ENCODE assay signal across 8 cellular contexts in the genomic region with DNA sequence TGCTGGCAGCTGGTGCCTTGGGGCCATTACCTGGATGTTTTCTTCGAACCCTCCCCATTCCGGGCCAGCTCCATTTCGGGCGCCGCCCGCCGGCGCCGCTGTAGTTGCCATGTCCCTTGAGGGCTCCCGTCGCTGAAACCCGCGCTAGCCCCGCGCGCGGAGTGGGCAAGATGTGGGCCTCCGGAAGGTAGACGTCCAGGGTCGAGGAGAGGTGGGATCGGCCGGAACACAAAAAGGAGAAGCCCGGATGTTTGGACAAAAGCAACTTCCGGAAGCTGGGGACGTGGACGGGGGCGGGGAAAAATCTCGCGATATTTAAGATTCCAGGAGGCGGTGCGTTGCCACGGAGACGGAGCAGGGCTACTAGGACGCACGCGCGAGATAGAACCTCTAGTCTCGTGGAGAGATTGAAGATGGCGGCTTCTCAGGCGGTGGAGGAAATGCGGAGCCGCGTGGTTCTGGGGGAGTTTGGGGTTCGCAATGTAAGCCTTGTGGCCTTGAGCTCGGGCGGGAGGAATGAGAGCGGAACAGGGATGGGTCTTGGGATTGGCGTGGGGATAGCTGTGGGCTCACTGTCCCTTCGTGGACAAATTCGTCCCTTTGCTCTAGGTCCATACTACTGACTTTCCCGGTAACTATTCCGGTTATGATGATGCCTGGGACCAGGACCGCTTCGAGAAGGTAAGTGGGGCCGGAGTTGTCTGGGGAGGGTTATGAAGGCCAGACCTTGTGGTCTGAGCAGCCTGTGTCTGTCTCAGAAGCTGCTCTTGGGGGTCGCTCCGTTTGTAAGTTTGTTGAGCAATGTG. TPM values are rescaled to one million over a fixed set of nuclear protein-coding genes. Genes with fewer than 3 reads are reported as not detected.
A peak's percentile ranks its signal among the peaks of the same experiment; 100 is the strongest.
DNase-seq lines count a peak whose midpoint lies in the region; ATAC-seq and TF ChIP-seq lines count a peak whose summit lies in the region.

A gene with protein sequence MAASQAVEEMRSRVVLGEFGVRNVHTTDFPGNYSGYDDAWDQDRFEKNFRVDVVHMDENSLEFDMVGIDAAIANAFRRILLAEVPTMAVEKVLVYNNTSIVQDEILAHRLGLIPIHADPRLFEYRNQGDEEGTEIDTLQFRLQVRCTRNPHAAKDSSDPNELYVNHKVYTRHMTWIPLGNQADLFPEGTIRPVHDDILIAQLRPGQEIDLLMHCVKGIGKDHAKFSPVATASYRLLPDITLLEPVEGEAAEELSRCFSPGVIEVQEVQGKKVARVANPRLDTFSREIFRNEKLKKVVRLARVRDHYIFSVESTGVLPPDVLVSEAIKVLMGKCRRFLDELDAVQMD (plus strand): TSS at position 393 of the 806 bp plus-strand sequence. CDS start 21 bp downstream, at position 414.
A gene (minus strand): TSS at position 230 of the 806 bp plus-strand sequence. CDS start 119 bp downstream, at position 111.

- H4K20me1 ChIP-seq in IMR-90 (ENCODE audit: insufficient read depth, low read length): no peaks in the 10 kb centered on the region; the same call in 1 of the 2 replicates
- H4K20me1 ChIP-seq in OCI-LY7 (ENCODE audit: insufficient read depth, low read length): peaks cover 9% of the 10 kb centered on the region; the same call in 1 of the 2 replicates

- intact Hi-C loops in IMR-90 (cut with micrococcal nuclease) (no loop called here), OCI-LY7 (cut with micrococcal nuclease; ENCODE audit: unreplicated experiment) (loop anchor here (10.0 kb wide), 1 partner anchor 558 kb away; no protein-coding TSS in a partner anchor), mucosa of descending colon (cut with DNase I, micrococcal nuclease) (no loop called here)

- peak; percentile 96 for DNase-seq in DMS 273 treated with DMSO at 0.1 percent for 48 hours (lab: John Stamatoyannopoulos, UW)
- peak; percentile 97 for DNase-seq in IMR-90
- DNase-seq in OCI-LY7 (ENCODE audit: low spot score): peak; percentile 99
- DNase-seq in activated T-cell treated with anti-CD3 and anti-CD28 coated beads for 1 hour (ENCODE audit: low read depth): peak; percentile 94
- DNase-seq in epithelial cell of prostate (ENCODE audit: low read depth, low spot score): peak; percentile 84
- DNase-seq in mucosa of descending colon: peak; percentile 97 to 99 (median 97)
- DNase-seq in stimulated activated CD8-positive, alpha-beta memory T cell treated with anti-CD3 and anti-CD28 coated beads, Interleukin-4, amount 100 ng/mL, for 24 hours (ENCODE audit: low read depth): peak; percentile 92

- peaks cover 53% of the 10 kb centered on the region for H3K36me3 ChIP-seq in IMR-90 (ENCODE audit: control insufficient read depth, insufficient read depth, low read length)
- H3K36me3 ChIP-seq in OCI-LY7 (ENCODE audit: insufficient read depth, low read length): peaks cover 66% of the 10 kb centered on the region
- no peaks in the 10 kb centered on the region for H3K36me3 ChIP-seq in mucosa of descending colon (ENCODE audit: low read depth)

- H2AFZ ChIP-seq in IMR-90 (replicated peaks; ENCODE audit: low read length, poor library complexity) (peak within 1 kb of the TSS; percentile 98), OCI-LY7 (ENCODE audit: low read length) (peak within 1 kb of the TSS; percentile 78; the same call in 1 of the 2 replicates)

- BruUV-seq in IMR-90 (replicated peaks; lab: Mats Ljungman, UMichigan) (no TSS peak), OCI-LY7 (replicated peaks; lab: Mats Ljungman, UMichigan) (TSS peak; percentile 61)

- peak within 1 kb of the TSS; percentile 73 for H4K91ac ChIP-seq in IMR-90 (ENCODE audit: insufficient read depth, low read depth, low read length)

- H3K23ac ChIP-seq in IMR-90 (ENCODE audit: low read depth, low read length): peak within 1 kb of the TSS; percentile 100

- TF ChIP-seq CTCF in IMR-90 (conservative IDR thresholded peaks at IDR 0.05; ENCODE audit: low read depth, low read length) (no peak), OCI-LY7 (conservative IDR thresholded peaks at IDR 0.05; ENCODE audit: low read length) (no peak), mucosa of descending colon (IDR thresholded peaks at IDR 0.05) (no peak)

- H3K56ac ChIP-seq in IMR-90 (ENCODE audit: extremely low read depth, insufficient read depth, low read length): peak within 1 kb of the TSS; percentile 90

- peak within 1 kb of the TSS; percentile 83 for H3K27ac ChIP-seq in IMR-90 (ENCODE audit: insufficient read depth, low read length)
- peak within 1 kb of the TSS; percentile 52 for H3K27ac ChIP-seq in OCI-LY7 (ENCODE audit: low read depth, low read length, poor library complexity, severe bottlenecking)
- H3K27ac ChIP-seq in epithelial cell of prostate: peak within 1 kb of the TSS; percentile 70

- H2AK5ac ChIP-seq in IMR-90 (ENCODE audit: low read depth, low read length): peak within 1 kb of the TSS; percentile 94

- H3K79me1 ChIP-seq in IMR-90 (ENCODE audit: low read depth in 1 of 2, low read length in 2 of 2): peaks cover 29 to 54% of the 10 kb centered on the region in 2 experiments

- CTCF ChIA-PET in IMR-90 (lab: Yijun Ruan, JAX) (interaction anchor here (1.1 kb wide), 1 partner anchor 9 kb away, joined by 3 read pairs; no protein-coding TSS in a partner anchor), OCI-LY7 (lab: Charles Lee; ENCODE audit: unreplicated experiment) (interaction anchor here (0.9 to 1.0 kb wide), 2 partner anchors 10 kb away, joined by 3 to 4 read pairs; no protein-coding TSS in a partner anchor)

- H3K79me2 ChIP-seq in OCI-LY7 (ENCODE audit: insufficient read depth, low read depth, low read length): peaks cover 42% of the 10 kb centered on the region

- H3K9me2 ChIP-seq in OCI-LY7 (ENCODE audit: insufficient read depth, low read length): no peaks in the 10 kb centered on the region

- peak within 1 kb of the TSS; percentile 80 for H3K4me3 ChIP-seq in IMR-90 (ENCODE audit: insufficient read depth, low read depth, low read length)
- H3K4me3 ChIP-seq in OCI-LY7 (ENCODE audit: low read depth, low read length, poor library complexity, severe bottlenecking): peak within 1 kb of the TSS; percentile 95
- H3K4me3 ChIP-seq in mucosa of descending colon: peak within 1 kb of the TSS; percentile 82

- H4K8ac ChIP-seq in IMR-90 (ENCODE audit: low read depth in 2 of 2, low read length in 2 of 2): peak within 1 kb of the TSS; percentile 81 to 100

- peak within 1 kb of the TSS; percentile 85 for H4K5ac ChIP-seq in IMR-90 (ENCODE audit: low read depth, low read length)

- in situ Hi-C loops in IMR-90 (cut with MboI; ENCODE audit: low sequenced_read_pairs): no loop called here

- ATAC-seq in GM21528 (IDR thresholded peaks at IDR 0.05; ENCODE audit: low FRiP score, unreplicated experiment) (peak; percentile 84), IMR-90 (ENCODE audit: low read depth) (peak; percentile 91), mucosa of descending colon (peak; percentile 98)

- H3K27me3 ChIP-seq in IMR-90 (ENCODE audit: control insufficient read depth, insufficient read depth, low read length): no peaks in the 10 kb centered on the region

- peak within 1 kb of the TSS; percentile 96 for H3K9ac ChIP-seq in IMR-90 (ENCODE audit: low read depth, low read length)

- TF ChIP-seq RAD21 in IMR-90 (IDR thresholded peaks at IDR 0.05; ENCODE audit: low read length): no peak

- peak within 1 kb of the TSS; percentile 100 for H3K14ac ChIP-seq in IMR-90 (replicated peaks; ENCODE audit: low read depth, low read length)

- H3K4me1 ChIP-seq in IMR-90 (ENCODE audit: control insufficient read depth, insufficient read depth, low read length): peaks cover 10% of the 10 kb centered on the region
- H3K4me1 ChIP-seq in OCI-LY7 (ENCODE audit: insufficient read depth, low read length, poor library complexity, severe bottlenecking): peaks cover 20% of the 10 kb centered on the region
- H3K4me1 ChIP-seq in mucosa of descending colon (ENCODE audit: low read depth): peaks cover 24% of the 10 kb centered on the region

- H3K18ac ChIP-seq in IMR-90 (ENCODE audit: low read depth, low read length): peak within 1 kb of the TSS; percentile 56; the same call in 1 of the 2 replicates

- no peak within 1 kb of the TSS; the same call in 2 of the 3 replicates for H2BK15ac ChIP-seq in IMR-90 (ENCODE audit: low read depth, low read length)

- no peak within 1 kb of the TSS for H2BK20ac ChIP-seq in IMR-90 (ENCODE audit: low read depth, low read length)

- H2AK9ac ChIP-seq in IMR-90 (replicated peaks; ENCODE audit: low read depth, low read length, poor library complexity): peak within 1 kb of the TSS; percentile 99

- dilution Hi-C loops in IMR-90 (cut with HindIII; ENCODE audit: low sequenced_read_pairs, unreplicated experiment): no loop called here

- POLR2A ChIA-PET in IMR-90 (lab: Charles Lee; ENCODE audit: unreplicated experiment): interaction anchor here (0.6 kb wide), 1 partner anchor 38 kb away, joined by 12 read pairs; no protein-coding TSS in a partner anchor
- POLR2A ChIA-PET in OCI-LY7 (lab: Charles Lee): interaction anchor here (0.5 to 2.0 kb wide), 11 partner anchors 12 to 533 kb away, joined by 3 to 6 read pairs (median 3); a partner anchor contains a TSS

- peak within 1 kb of the TSS; percentile 67 for H2BK5ac ChIP-seq in IMR-90 (ENCODE audit: low read depth, low read length, poor library complexity, severe bottlenecking)

- H3K9me3 ChIP-seq in IMR-90 (ENCODE audit: control insufficient read depth, insufficient read depth, low read length) (no peaks in the 10 kb centered on the region), OCI-LY7 (ENCODE audit: low read length) (no peaks in the 10 kb centered on the region), mucosa of descending colon (no peaks in the 10 kb centered on the region)

- H3K4ac ChIP-seq in IMR-90 (ENCODE audit: low read depth, low read length): peak within 1 kb of the TSS; percentile 99

- 0% methylated on average over 35 of the region's 57 CpGs; no CpG with 5 or more reads in 1 of the 2 experiments for WGBS in IMR-90 (ENCODE audit: extremely low coverage in 2 of 2, insufficient read length in 1 of 2), 2 experiments

- H2BK120ac ChIP-seq in IMR-90 (ENCODE audit: low read depth, low read length): peak within 1 kb of the TSS; percentile 45

- H3K9me1 ChIP-seq in IMR-90 (ENCODE audit: insufficient read depth, low read length): 0 out of 2 replicates have a peak, but pooled peaks cover 9% of the 10 kb centered on the region

- peak; percentile 90 for TF ChIP-seq POLR2A in IMR-90 (IDR thresholded peaks at IDR 0.05; ENCODE audit: low read depth, low read length)

- H3K4me2 ChIP-seq in IMR-90 (ENCODE audit: low read depth, low read length) (peak within 1 kb of the TSS; percentile 77), OCI-LY7 (ENCODE audit: low read length) (peak within 1 kb of the TSS; percentile 96)

RNA-seq across cellular contexts. Expression of the first gene that starts in this region (rescaled TPM):
- total RNA-seq in IMR-90 (2012; rRNA removed) (69.4 and 72.6 TPM in 2 replicates), OCI-LY7 (2022) (36.9 and 41.2 TPM in 2 replicates), mucosa of descending colon (10 to 100 TPM; 27.5 to 29.8 (median 27.9) TPM)
- polyA plus RNA-seq in IMR-90 (2012; rRNA removed): 46.1 and 48.4 TPM in 2 replicates
- 15.8 and 35.9 TPM in 2 replicates for polyA plus RNA-seq in IMR-90 (2012; cell fraction: cytosol; rRNA removed)
- 38.4 and 105 TPM in 2 replicates for polyA plus RNA-seq in IMR-90 (2012; cell fraction: nucleus; rRNA removed; ENCODE audit: low replicate concordance)
- 40.7 and 46.0 TPM in 2 replicates for total RNA-seq in OCI-LY7 (2014; rRNA removed; shearing (Covaris generic))

RNA-seq across cellular contexts. Expression of the second gene that starts in this region (rescaled TPM):
- 114 and 120 TPM in 2 replicates for total RNA-seq in IMR-90 (2012; rRNA removed)
- 193 and 207 TPM in 2 replicates for polyA plus RNA-seq in IMR-90 (2012; rRNA removed)
- 112 and 320 TPM in 2 replicates for polyA plus RNA-seq in IMR-90 (2012; cell fraction: cytosol; rRNA removed)
- polyA plus RNA-seq in IMR-90 (2012; cell fraction: nucleus; rRNA removed; ENCODE audit: low replicate concordance): 295 and 320 TPM in 2 replicates
- total RNA-seq in OCI-LY7 (2014; rRNA removed; shearing (Covaris generic)): 31.8 and 38.2 TPM in 2 replicates
- total RNA-seq in OCI-LY7 (2022): 41.9 and 45.5 TPM in 2 replicates
- 100 to 1,000 TPM in 2 of 3 donors, 10 to 100 TPM in 1; 88.4 to 131 (median 105) TPM for total RNA-seq in mucosa of descending colon

Comparison
In these comparisons a context has a peak if more than half of its experiments do, and no peak if none do; other contexts are left out.
1. Peak in every context shown above with its lines: DNase-seq, ATAC-seq, H3K4me3 ChIP-seq and H3K27ac ChIP-seq.